In the genomic region with DNA sequence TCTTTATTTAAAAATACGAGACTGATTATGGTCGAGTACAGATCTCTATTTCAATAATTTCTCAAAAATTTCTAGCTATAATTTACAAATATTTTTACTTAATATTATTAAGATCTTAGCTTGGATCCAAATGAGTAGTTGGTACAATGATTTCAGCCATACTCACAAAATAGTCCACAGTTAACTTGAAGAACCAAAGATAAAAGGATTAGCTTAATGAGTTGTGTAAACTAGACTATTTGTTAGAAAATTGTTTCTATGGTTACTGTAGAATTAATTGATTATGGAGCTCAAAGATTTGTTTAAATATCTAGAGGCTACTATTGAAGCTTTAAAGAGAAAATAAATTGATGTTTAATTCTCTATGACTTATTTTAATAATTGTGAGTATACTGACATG, we compare ENCODE assay signal across 22 cellular contexts. TPM values are rescaled to one million over a fixed set of nuclear protein-coding genes. Genes with fewer than 3 reads are reported as not detected.
A peak's percentile ranks its signal among the peaks of the same experiment; 100 is the strongest.
DNase-seq lines count a peak whose midpoint lies in the region; FAIRE-seq and TF ChIP-seq lines count a peak whose summit lies in the region.
"Had no signal": no experiment of that assay in that cellular context is flagged by ENCODE, and none has a peak within 500 bp of the region (broad histone marks: within the 10 kb centered on the region; RNA-seq: fewer than 3 reads in every experiment).

No MANE protein-coding gene starts in this region.

- H3K4me3 ChIP-seq in kidney (ENCODE audit: low read length in 2 of 2) (no peak overlapping the region), dorsolateral prefrontal cortex (no peak overlapping the region)
- H3K4me3 ChIP-seq: A549; BLaER1 treated with 17β-estradiol and CSF1 and Interleukin-3, amounts not matched to agents 10 nM and 100 nM; GM12878; GM23248 had no signal

- intact Hi-C loops in kidney (cut with DNase I) = no loop called here
- intact Hi-C loops in dorsolateral prefrontal cortex (cut with DNase I) = no loop called here

- no peaks in the 10 kb centered on the region for H3K4me1 ChIP-seq in kidney (ENCODE audit: control insufficient read depth in 1 of 2, insufficient read depth in 1 of 2, low read depth in 1 of 2, low read length in 2 of 2)
- H3K4me1 ChIP-seq: BE2C; BLaER1 treated with 17β-estradiol and CSF1 and Interleukin-3, amounts not matched to agents 10 nM and 100 nM had no signal

- DNase-seq in NCI-H146 (lab: John Stamatoyannopoulos, UW) (peak; percentile 32), kidney (no peak), NCI-H69 (lab: John Stamatoyannopoulos, UW) (no peak), dorsolateral prefrontal cortex (no peak), GOT3 (lab: John Stamatoyannopoulos, UW) (no peak)
- DNase-seq: ACHN; AML-193; BE2C; CD4-positive, alpha-beta T cell; CD8-positive, alpha-beta memory T cell; DMS 273 treated with DMSO at 0.1 percent for 48 hours; DND-41; GDM1; GM23248; H9 had no signal

- no peaks in the 10 kb centered on the region for H3K36me3 ChIP-seq in kidney (ENCODE audit: control insufficient read depth in 1 of 2, insufficient read depth in 2 of 2, low read length in 2 of 2)
- H3K36me3 ChIP-seq: BE2C; BLaER1 treated with 17β-estradiol and CSF1 and Interleukin-3, amounts not matched to agents 10 nM and 100 nM had no signal

- no peaks in the 10 kb centered on the region for H3K27me3 ChIP-seq in dorsolateral prefrontal cortex
- H3K27me3 ChIP-seq: BE2C; BLaER1 treated with 17β-estradiol and CSF1 and Interleukin-3, amounts not matched to agents 10 nM and 100 nM had no signal

- no peaks in the 10 kb centered on the region for H3K9me3 ChIP-seq in kidney (ENCODE audit: control insufficient read depth in 1 of 2, low read length in 2 of 2)
- H3K9me3 ChIP-seq: A549; BE2C; BLaER1 treated with 17β-estradiol and CSF1 and Interleukin-3, amounts not matched to agents 10 nM and 100 nM had no signal

- no peak overlapping the region for H3K9ac ChIP-seq in kidney (ENCODE audit: low read length in 2 of 2)
- H3K9ac ChIP-seq: BLaER1 treated with 17β-estradiol and CSF1 and Interleukin-3, amounts not matched to agents 10 nM and 100 nM; GM23248 had no signal

- TF ChIP-seq CTCF in kidney (IDR thresholded peaks at IDR 0.05; ENCODE audit: borderline replicate concordance, extremely low read depth, insufficient read depth) (no peak), dorsolateral prefrontal cortex (IDR thresholded peaks at IDR 0.05 in 54 of 56, conservative IDR thresholded peaks at IDR 0.05 in 2 of 56; ENCODE audit: low read depth in 1 of 56, partially characterized antibody in 56 of 56) (no peak)

- H3K27ac ChIP-seq in kidney (ENCODE audit: low read depth in 2 of 2, low read length in 2 of 2) (no peak overlapping the region), dorsolateral prefrontal cortex (no peak overlapping the region)
- H3K27ac ChIP-seq: A549; BLaER1 treated with 17β-estradiol and CSF1 and Interleukin-3, amounts not matched to agents 10 nM and 100 nM; GM23248 had no signal

- FAIRE-seq in A204.1 (lab: Jason Lieb, UNC) (peak; percentile 77), kidney (lab: Jason Lieb, UNC) (peak; percentile 89)
- FAIRE-seq: A549, D721Med, GM12878 had no signal

RNA-seq across cellular contexts. Expression of gene UGT2B10, which starts 1.6 kb away (rescaled TPM):
- total RNA-seq in kidney = not detected
- not detected for polyA plus RNA-seq in kidney (ENCODE audit: insufficient read depth, low read depth, low replicate concordance)
- not detected for total RNA-seq in dorsolateral prefrontal cortex
- total RNA-seq: CD4-positive, alpha-beta T cell; CD8-positive, alpha-beta memory T cell; GM12878; GM23248; H4; H9 had no signal
- polyA plus RNA-seq: CD14-positive monocyte; CD8-positive, alpha-beta memory T cell; GM12878; GM23248 had no signal
